7 cellular contexts compared by ENCODE assay signal in genomic region chr9:75036793-75037192, GRCh38.
"Had no signal": no experiment of that assay in that cellular context is flagged by ENCODE, and none has a peak within 500 bp of the region (broad histone marks: within the 10 kb centered on the region; RNA-seq: fewer than 3 reads in every experiment).

No MANE protein-coding gene starts in this region.

- H3K9ac ChIP-seq: GM23248 had no signal

- H3K9me3 ChIP-seq: HAP-1 had no signal

- H3K27ac ChIP-seq: GM23248, HL-60 had no signal

- H3K4me3 ChIP-seq: GM23248, HAP-1 had no signal

- H3K36me3 ChIP-seq: HAP-1 had no signal

- DNase-seq: GM23248, HFFc6, KBM-7 had no signal

- ATAC-seq: HCT116 had no signal

- H3K4me3 Mint-ChIP-seq: HFFc6, IgD-negative memory B cell had no signal

- H3K9me3 Mint-ChIP-seq: HFFc6, IgD-negative memory B cell had no signal

- H3K36me3 Mint-ChIP-seq: IgD-negative memory B cell had no signal

- H3K27ac Mint-ChIP-seq: IgD-negative memory B cell had no signal

- H2AFZ ChIP-seq: GM23248 had no signal

- H3K4me1 ChIP-seq: HAP-1 had no signal
